In genomic region chr4:70581980-70582379, GRCh38 we compare ENCODE assay signal across 10 cellular contexts. TPM values are rescaled to one million over a fixed set of nuclear protein-coding genes. Genes with fewer than 3 reads are reported as not detected.
"Had no signal": no experiment of that assay in that cellular context is flagged by ENCODE, and none has a peak within 500 bp of the region (broad histone marks: within the 10 kb centered on the region; RNA-seq: fewer than 3 reads in every experiment).

No MANE protein-coding gene starts in this region.

- DNase-seq: GM23248, GOT3, H7, HFFc6, KBM-7 had no signal

- ATAC-seq: HCT116, HepG2 had no signal

- FAIRE-seq: HepG2, HTR-8/SVneo had no signal

RNA-seq across cellular contexts. Expression of gene AMBN, which starts 10.1 kb away (rescaled TPM):
- total RNA-seq: GM23248, H7, HepG2, HFFc6, HT-29 had no signal

RNA-seq across cellular contexts. Expression of gene ENAM, which starts 46.6 kb away (rescaled TPM):
- total RNA-seq: GM23248, H4, H7, HepG2, HT-29 had no signal
